ENCODE assay signal across 28 cellular contexts in the genomic region with DNA sequence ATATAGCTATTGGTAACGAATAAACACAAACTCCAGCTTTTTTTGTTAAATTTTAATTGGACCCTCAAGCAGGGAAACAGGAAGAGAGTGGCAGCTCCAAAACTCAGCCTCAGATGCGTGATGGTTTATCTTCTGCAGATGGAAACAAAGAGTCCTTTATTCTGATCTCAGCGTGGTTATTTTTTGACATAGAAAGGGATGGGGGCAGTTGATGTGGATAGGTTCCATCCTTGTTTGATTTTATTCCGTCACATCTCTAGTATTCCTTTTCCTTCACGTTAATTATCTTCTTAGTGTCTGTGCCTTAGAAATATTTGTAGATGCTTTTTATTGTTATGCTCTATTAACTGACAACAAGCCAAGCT.
"Had no signal": no experiment of that assay in that cellular context is flagged by ENCODE, and none has a peak within 500 bp of the region (broad histone marks: within the 10 kb centered on the region; RNA-seq: fewer than 3 reads in every experiment).

No MANE protein-coding gene starts in this region.

- H3K27ac ChIP-seq: ascending aorta, esophagus muscularis mucosa, foreskin keratinocyte, left lung, lower lobe of right lung, neutrophil, tibial nerve, WERI-Rb-1 had no signal

- H3K27me3 Mint-ChIP-seq: activated naive CD8-positive, alpha-beta T cell treated with anti-CD3 and anti-CD28 coated beads for 36 hours; natural killer cell treated with Interleukin-12 subunit alpha and Interleukin-12 subunit beta and Interleukin-15 and Interleukin-18, amount 100 ng/mL, for 72 hours; progenitor cell of endocrine pancreas; T-helper 17 cell had no signal

- H3K27me3 ChIP-seq: ascending aorta, esophagus muscularis mucosa, foreskin keratinocyte, left lung, neutrophil, tibial nerve had no signal

- H3K4me3 Mint-ChIP-seq: activated naive CD4-positive, alpha-beta T cell treated with anti-CD3 and anti-CD28 coated beads for 36 hours; activated naive CD8-positive, alpha-beta T cell treated with anti-CD3 and anti-CD28 coated beads for 36 hours; activated T-helper 1 cell treated with anti-CD3 and anti-CD28 coated beads, Interleukin-12 subunit alpha, Interleukin-12 subunit beta, Interleukin-2, Interleukin-4 antibody, amounts not matched to agents 30 ng/mL and 10 ng/mL and 1 ng/mL, durations not matched to agents 14 hours and 24 hours and 36 hours; brain; natural killer cell treated with Interleukin-12 subunit alpha and Interleukin-12 subunit beta and Interleukin-15 and Interleukin-18, amount 100 ng/mL, for 72 hours; T-helper 17 cell had no signal

- H3K4me1 ChIP-seq: ascending aorta, esophagus muscularis mucosa, foreskin keratinocyte, left lung, lower lobe of right lung, tibial nerve had no signal

- H3K4me1 Mint-ChIP-seq: activated naive CD8-positive, alpha-beta T cell treated with anti-CD3 and anti-CD28 coated beads for 36 hours; T-helper 17 cell had no signal

- H3K9me3 Mint-ChIP-seq: activated naive CD4-positive, alpha-beta T cell treated with anti-CD3 and anti-CD28 coated beads for 36 hours; activated naive CD8-positive, alpha-beta T cell treated with anti-CD3 and anti-CD28 coated beads for 36 hours; activated T-helper 1 cell treated with anti-CD3 and anti-CD28 coated beads, Interleukin-12 subunit alpha, Interleukin-12 subunit beta, Interleukin-2, Interleukin-4 antibody, amounts not matched to agents 30 ng/mL and 10 ng/mL and 1 ng/mL, durations not matched to agents 14 hours and 24 hours and 36 hours; brain; natural killer cell treated with Interleukin-12 subunit alpha and Interleukin-12 subunit beta and Interleukin-15 and Interleukin-18, amount 100 ng/mL, for 72 hours had no signal

- H3K27ac Mint-ChIP-seq: activated naive CD4-positive, alpha-beta T cell treated with anti-CD3 and anti-CD28 coated beads for 36 hours; activated naive CD8-positive, alpha-beta T cell treated with anti-CD3 and anti-CD28 coated beads for 36 hours; activated T-helper 1 cell treated with anti-CD3 and anti-CD28 coated beads, Interleukin-12 subunit alpha, Interleukin-12 subunit beta, Interleukin-2, Interleukin-4 antibody, amounts not matched to agents 30 ng/mL and 10 ng/mL and 1 ng/mL, durations not matched to agents 14 hours and 24 hours and 36 hours; brain; natural killer cell treated with Interleukin-12 subunit alpha and Interleukin-12 subunit beta and Interleukin-15 and Interleukin-18, amount 100 ng/mL, for 72 hours; progenitor cell of endocrine pancreas; T-helper 17 cell had no signal

- H3K36me3 ChIP-seq: ascending aorta, esophagus muscularis mucosa, left lung, lower lobe of right lung, neutrophil, tibial nerve, WERI-Rb-1 had no signal

- ATAC-seq: activated CD4-positive, CD25-positive, alpha-beta regulatory T cell treated with anti-CD3 and anti-CD28 coated beads, Interleukin-2, amount 50 U/mL, for 24 hours; foreskin keratinocyte; left lung; lower lobe of right lung; mucosa of descending colon; natural killer cell treated with Interleukin-12 subunit alpha and Interleukin-12 subunit beta and Interleukin-15 and Interleukin-18, amount 100 ng/mL, for 72 hours; T-helper 17 cell had no signal

- H3K36me3 Mint-ChIP-seq: activated naive CD8-positive, alpha-beta T cell treated with anti-CD3 and anti-CD28 coated beads for 36 hours; brain; natural killer cell treated with Interleukin-12 subunit alpha and Interleukin-12 subunit beta and Interleukin-15 and Interleukin-18, amount 100 ng/mL, for 72 hours had no signal

- H3K4me3 ChIP-seq: ascending aorta, esophagus muscularis mucosa, left lung, lower lobe of right lung, mucosa of descending colon, tibial nerve had no signal

- DNase-seq: activated CD4-positive, alpha-beta T cell treated with anti-CD3 and anti-CD28 coated beads for 48 hours; activated CD4-positive, alpha-beta T cell treated with anti-CD3 and anti-CD28 coated beads, Interleukin-2, amount 50 U/mL, for 48 hours; activated CD8-positive, alpha-beta memory T cell treated with anti-CD3 and anti-CD28 coated beads for 24 hours; activated effector memory CD4-positive, alpha-beta T cell treated with anti-CD3 and anti-CD28 coated beads, Interleukin-2, amount 50 U/mL, for 16 hours; activated naive CD4-positive, alpha-beta T cell treated with anti-CD3 and anti-CD28 coated beads for 36 hours; activated naive CD8-positive, alpha-beta T cell treated with anti-CD3 and anti-CD28 coated beads for 36 hours; activated T-cell treated with anti-CD3 and anti-CD28 coated beads, Interleukin-2, amount 50 U/mL, for 1 hour; cortex of kidney; foreskin keratinocyte; left lung; lower lobe of right lung; mesendoderm; mucosa of descending colon; stimulated activated CD4-positive, alpha-beta T cell treated with anti-CD3 and anti-CD28 coated beads, Interleukin-15, amount 100 ng/mL, for 24 hours; stimulated activated CD4-positive, alpha-beta T cell treated with anti-CD3 and anti-CD28 coated beads, Interleukin-2, amount 100 ng/mL, for 24 hours; stimulated activated naive CD4-positive, alpha-beta T cell; T-helper 17 cell; T1000; WERI-Rb-1 had no signal

- H3K9me3 ChIP-seq: ascending aorta, esophagus muscularis mucosa, left lung, lower lobe of right lung, mucosa of descending colon, neutrophil, tibial nerve had no signal
